Comparison of ENCODE assay signal across 23 cellular contexts in the genomic region with DNA sequence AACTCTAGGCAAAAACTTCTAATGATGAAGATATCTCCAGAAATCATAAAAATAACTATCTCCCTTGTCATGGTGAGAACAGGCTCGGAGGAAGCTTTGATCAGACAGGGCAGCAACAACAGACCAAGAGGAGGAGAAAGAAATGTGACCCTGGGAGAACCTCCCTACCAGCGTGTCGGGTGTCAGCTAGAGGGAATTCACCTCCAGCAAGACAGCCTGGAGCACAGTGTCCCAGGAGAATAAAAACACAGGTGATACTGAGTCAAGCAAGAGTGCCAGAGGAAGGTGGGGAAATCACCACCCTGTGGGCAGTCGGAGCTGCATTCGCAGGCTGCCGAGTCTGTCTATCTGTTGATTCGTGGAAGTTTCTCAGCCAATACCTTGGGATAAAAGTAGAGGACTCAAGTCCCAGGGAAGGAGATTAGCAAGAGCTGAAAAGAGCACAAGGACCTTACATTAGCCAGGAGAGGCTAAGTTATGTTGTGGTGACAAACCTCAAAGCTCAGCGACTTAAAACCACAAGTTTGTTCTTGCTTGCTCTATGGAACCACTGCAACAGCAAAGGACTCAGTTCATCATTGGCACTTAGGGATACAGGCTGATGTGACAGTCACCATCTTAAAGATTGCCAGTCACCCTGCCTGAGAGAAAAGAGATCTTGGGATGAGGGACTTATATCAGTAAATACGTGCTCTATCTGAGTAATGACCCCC.
DNase-seq lines count a peak whose midpoint lies in the region; ATAC-seq and TF ChIP-seq lines count a peak whose summit lies in the region.
"Had no signal": no experiment of that assay in that cellular context is flagged by ENCODE, and none has a peak within 500 bp of the region (broad histone marks: within the 10 kb centered on the region; RNA-seq: fewer than 3 reads in every experiment).

No MANE protein-coding gene starts in this region.

- CTCF ChIA-PET in activated naive CD4-positive, alpha-beta T cell treated with anti-CD3 and anti-CD28 coated beads for 36 hours (lab: Charles Lee), result no interaction called here

- H3K27ac ChIP-seq in cardiac muscle cell (peak overlapping the region; percentile 58), right cardiac atrium (ENCODE audit: low read length) (no peak overlapping the region), muscle layer of colon (ENCODE audit: low read depth, low read length) (peak overlapping the region; percentile 76), uterus (peak overlapping the region; percentile 64 to 72)
- H3K27ac ChIP-seq: BLaER1 treated with 17β-estradiol and CSF1 and Interleukin-3, amounts not matched to agents 10 nM and 100 nM; PC-9 had no signal

- H3K4me1 ChIP-seq in cardiac muscle cell (ENCODE audit: low read depth), result peaks cover 35% of the 10 kb centered on the region
- peaks cover 2% of the 10 kb centered on the region for H3K4me1 ChIP-seq in right cardiac atrium (ENCODE audit: control insufficient read depth, insufficient read depth, low read length)
- H3K4me1 ChIP-seq in muscle layer of colon (ENCODE audit: insufficient read depth, low read length), result peaks cover 32% of the 10 kb centered on the region
- H3K4me1 ChIP-seq in uterus, result no peaks in the 10 kb centered on the region

- peak overlapping the region in 3 of 5 experiments; percentile 4 to 80 (median 45) for H3K27ac Mint-ChIP-seq in brain
- no peak overlapping the region for H3K27ac Mint-ChIP-seq in activated naive CD4-positive, alpha-beta T cell treated with anti-CD3 and anti-CD28 coated beads for 36 hours
- H3K27ac Mint-ChIP-seq: activated B cell treated with CpG ODN at 0.5 μM for 24 hours; activated CD8-positive, alpha-beta T cell treated with anti-CD3 and anti-CD28 coated beads for 36 hours; T-helper 2 cell treated with Interferon-gamma antibody and Interleukin-4, amounts not matched to agents 5 μg/mL and 100 μg/mL, for 36 hours had no signal

- H3K9me3 Mint-ChIP-seq in brain, result peaks cover 0 to 10% (median 0%) of the 10 kb centered on the region in 5 experiments
- H3K9me3 Mint-ChIP-seq in activated naive CD4-positive, alpha-beta T cell treated with anti-CD3 and anti-CD28 coated beads for 36 hours, result no peaks in the 10 kb centered on the region
- H3K9me3 Mint-ChIP-seq: T-helper 2 cell treated with Interferon-gamma antibody and Interleukin-4, amounts not matched to agents 5 μg/mL and 100 μg/mL, for 36 hours had no signal

- H3K27me3 Mint-ChIP-seq in brain, result peaks cover 6% of the 10 kb centered on the region
- H3K27me3 Mint-ChIP-seq in activated naive CD4-positive, alpha-beta T cell treated with anti-CD3 and anti-CD28 coated beads for 36 hours (ENCODE audit: low read depth), result peaks cover 17% of the 10 kb centered on the region

- H3K4me3 Mint-ChIP-seq in brain, result peak overlapping the region in 1 of 5 experiments; percentile 10
- no peak overlapping the region for H3K4me3 Mint-ChIP-seq in activated naive CD4-positive, alpha-beta T cell treated with anti-CD3 and anti-CD28 coated beads for 36 hours
- H3K4me3 Mint-ChIP-seq: activated B cell treated with CpG ODN at 0.5 μM for 24 hours; activated CD8-positive, alpha-beta T cell treated with anti-CD3 and anti-CD28 coated beads for 36 hours; T-helper 2 cell treated with Interferon-gamma antibody and Interleukin-4, amounts not matched to agents 5 μg/mL and 100 μg/mL, for 36 hours had no signal

- TF ChIP-seq CTCF in cardiac muscle cell (IDR thresholded peaks at IDR 0.05; ENCODE audit: low read depth, low read length), result no peak
- no peak for TF ChIP-seq CTCF in brain (conservative IDR thresholded peaks at IDR 0.05)
- TF ChIP-seq CTCF in uterus (IDR thresholded peaks at IDR 0.05), result no peak

- H3K9me3 ChIP-seq in cardiac muscle cell (ENCODE audit: low read depth) (no peaks in the 10 kb centered on the region), right cardiac atrium (ENCODE audit: control insufficient read depth, low read length) (no peaks in the 10 kb centered on the region), muscle layer of colon (ENCODE audit: low read length) (no peaks in the 10 kb centered on the region), uterus (no peaks in the 10 kb centered on the region)
- H3K9me3 ChIP-seq: SJCRH30 had no signal

- H3K36me3 ChIP-seq in cardiac muscle cell, result no peaks in the 10 kb centered on the region
- H3K36me3 ChIP-seq in muscle layer of colon (ENCODE audit: insufficient read depth, low read length), result no peaks in the 10 kb centered on the region
- no peaks in the 10 kb centered on the region for H3K36me3 ChIP-seq in uterus
- H3K36me3 ChIP-seq: BLaER1 treated with 17β-estradiol and CSF1 and Interleukin-3, amounts not matched to agents 10 nM and 100 nM; SJCRH30 had no signal

- 75% methylated on average over 9 of the region's 9 CpGs for WGBS in right cardiac atrium

- no peak for DNase-seq in cardiac muscle cell (ENCODE audit: low read depth in 1 of 2, low spot score in 1 of 2)
- DNase-seq in right cardiac atrium, result no peak
- peak; percentile 59 to 78 for DNase-seq in uterus
- DNase-seq in stimulated activated naive CD4-positive, alpha-beta T cell (lab: John Stamatoyannopoulos, UW), result no peak
- no peak for DNase-seq in activated naive CD4-positive, alpha-beta T cell treated with anti-CD3 and anti-CD28 coated beads for 36 hours
- DNase-seq in GF-D8 (lab: John Stamatoyannopoulos, UW), result no peak
- DNase-seq: activated B cell treated with CpG ODN at 0.5 μM for 24 hours; activated CD8-positive, alpha-beta T cell treated with anti-CD3 and anti-CD28 coated beads for 36 hours; activated naive CD4-positive, alpha-beta T cell treated with anti-CD3 and anti-CD28 coated beads, Interleukin-2, amount 50 U/mL, for 16 hours; activated T-cell treated with anti-CD3 and anti-CD28 coated beads, Interleukin-2, amount 50 U/mL, for 1 hour; Calu3; NCI-H146; NCI-H2227 treated with DMSO at 0.1 percent for 48 hours; NCI-H774; PC-9; SJCRH30; stimulated activated CD4-positive, alpha-beta T cell treated with anti-CD3 and anti-CD28 coated beads, Interleukin-15, amount 100 ng/mL, for 24 hours; stimulated activated naive CD4-positive, alpha-beta T cell treated with Interleukin-2 at 50 U/mL for 16 hours had no signal

- peaks cover 64% of the 10 kb centered on the region for H3K4me1 Mint-ChIP-seq in brain
- H3K4me1 Mint-ChIP-seq in activated naive CD4-positive, alpha-beta T cell treated with anti-CD3 and anti-CD28 coated beads for 36 hours (ENCODE audit: low read depth), result peaks cover 11% of the 10 kb centered on the region
- H3K4me1 Mint-ChIP-seq: activated B cell treated with CpG ODN at 0.5 μM for 24 hours had no signal

- no peak overlapping the region for H3K4me3 ChIP-seq in cardiac muscle cell
- no peak overlapping the region for H3K4me3 ChIP-seq in right cardiac atrium (ENCODE audit: low read length)
- no peak overlapping the region for H3K4me3 ChIP-seq in muscle layer of colon (ENCODE audit: low read depth in 1 of 2, low read length in 2 of 2)
- no peak overlapping the region for H3K4me3 ChIP-seq in uterus
- H3K4me3 ChIP-seq: BLaER1 treated with 17β-estradiol and CSF1 and Interleukin-3, amounts not matched to agents 10 nM and 100 nM; PC-9; SJCRH30 had no signal

- no peak for TF ChIP-seq POLR2A in uterus (IDR thresholded peaks at IDR 0.05)

- H3K36me3 Mint-ChIP-seq in brain, result no peaks in the 10 kb centered on the region
- no peaks in the 10 kb centered on the region for H3K36me3 Mint-ChIP-seq in activated naive CD4-positive, alpha-beta T cell treated with anti-CD3 and anti-CD28 coated beads for 36 hours (ENCODE audit: low read depth)

- H3K27me3 ChIP-seq in cardiac muscle cell (no peaks in the 10 kb centered on the region), right cardiac atrium (ENCODE audit: control insufficient read depth, insufficient read depth) (no peaks in the 10 kb centered on the region), muscle layer of colon (ENCODE audit: control insufficient read depth in 1 of 2, insufficient read depth in 2 of 2, low read length in 2 of 2) (no peaks in the 10 kb centered on the region), uterus (no peaks in the 10 kb centered on the region)
- H3K27me3 ChIP-seq: SJCRH30 had no signal

- no peak for ATAC-seq in right cardiac atrium
- ATAC-seq: activated CD8-positive, alpha-beta T cell treated with anti-CD3 and anti-CD28 coated beads for 36 hours; HepG2 had no signal

- intact Hi-C loops in right cardiac atrium (cut with DNase I) (no loop called here), uterus (cut with DNase I; ENCODE audit: low total_unique reads) (no loop called here)
- intact Hi-C loops in activated naive CD4-positive, alpha-beta T cell treated with anti-CD3 and anti-CD28 coated beads for 36 hours (cut with micrococcal nuclease), result no loop called here

- no peak overlapping the region for H3K9ac ChIP-seq in muscle layer of colon (ENCODE audit: low read length)
- H3K9ac ChIP-seq: BLaER1 treated with 17β-estradiol and CSF1 and Interleukin-3, amounts not matched to agents 10 nM and 100 nM had no signal

Comparison
In these comparisons a context has a peak if more than half of its experiments do, and no peak if none do; other contexts are left out.
1. DNase-seq: peak in uterus (2 of 2); none in cardiac muscle cell (0 of 2), right cardiac atrium (0 of 3), stimulated activated naive CD4-positive, alpha-beta T cell (0 of 6), activated naive CD4-positive, alpha-beta T cell treated with anti-CD3 and anti-CD28 coated beads for 36 hours (single experiment) and GF-D8 (single experiment).